Comparison of ENCODE assay signal across 17 cellular contexts in the genomic region with DNA sequence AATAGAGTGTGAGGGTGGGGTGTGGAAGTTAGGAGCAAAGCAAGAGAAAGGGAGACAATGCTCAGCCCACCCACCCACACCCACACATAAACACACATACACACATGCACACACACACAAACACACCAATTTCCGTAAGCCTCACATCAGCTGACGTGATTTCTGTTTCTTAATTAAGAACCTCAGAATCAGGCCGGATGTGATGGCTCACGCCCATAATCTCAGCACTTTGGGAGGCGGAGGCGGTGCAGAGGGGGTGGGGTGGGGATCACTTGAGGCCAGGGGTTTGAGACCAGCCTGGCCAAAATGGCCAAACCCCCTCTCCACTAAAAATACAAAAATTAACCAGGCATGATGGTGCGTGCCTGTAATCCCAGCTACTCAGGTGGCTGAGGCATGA.
"Had no signal": no experiment of that assay in that cellular context is flagged by ENCODE, and none has a peak within 500 bp of the region (broad histone marks: within the 10 kb centered on the region; RNA-seq: fewer than 3 reads in every experiment).

No MANE protein-coding gene starts in this region.

- H3K27ac ChIP-seq: body of pancreas, lower lobe of right lung, tibial artery had no signal

- H3K4me3 Mint-ChIP-seq: activated naive CD8-positive, alpha-beta T cell treated with anti-CD3 and anti-CD28 coated beads, Interleukin-2, amount 10 ng/mL, durations not matched to agents 7 days and 5 days; activated T-helper 1 cell treated with anti-CD3 and anti-CD28 coated beads, Interleukin-12 subunit alpha, Interleukin-12 subunit beta, Interleukin-2, Interleukin-4 antibody, amounts not matched to agents 30 ng/mL and 10 ng/mL and 1 ng/mL, durations not matched to agents 14 hours and 24 hours and 36 hours; dendritic cell treated with granulocyte-macrophage colony-stimulating factor and Interleukin-4, amounts not matched to agents 40 ng/mL and 50 ng/mL, for 4 days; mesothelial cell of epicardium; stimulated activated naive B cell treated with anti-CD40 and anti-IgM and Interleukin-4, amounts not matched to agents 10 μg/mL and 1 μg/mL and 100 μg/mL, for 72 hours had no signal

- DNase-seq: activated CD4-positive, alpha-beta T cell treated with anti-CD3 and anti-CD28 coated beads, Interleukin-2, amount 50 U/mL, for 4 hours; activated naive CD4-positive, alpha-beta T cell; activated naive CD8-positive, alpha-beta T cell treated with anti-CD3 and anti-CD28 coated beads, Interleukin-2, amount 10 ng/mL, durations not matched to agents 7 days and 5 days; activated T-cell treated with anti-CD3 and anti-CD28 coated beads for 4 hours; body of pancreas; effector memory CD4-positive, alpha-beta T cell; lower lobe of right lung; nephron progenitor cell; occipital lobe; posterior cingulate gyrus; retina; stimulated activated naive B cell treated with anti-CD40 and anti-IgM and Interleukin-4, amounts not matched to agents 10 μg/mL and 1 μg/mL and 100 μg/mL, for 72 hours; tibial artery had no signal

- ATAC-seq: body of pancreas; lower lobe of right lung; stimulated activated naive B cell treated with anti-CD40 and anti-IgM and Interleukin-4, amounts not matched to agents 10 μg/mL and 1 μg/mL and 100 μg/mL, for 72 hours had no signal

- H3K9me3 ChIP-seq: body of pancreas, lower lobe of right lung, tibial artery had no signal

- H3K27me3 ChIP-seq: body of pancreas, tibial artery had no signal

- H3K36me3 Mint-ChIP-seq: activated naive CD8-positive, alpha-beta T cell treated with anti-CD3 and anti-CD28 coated beads, Interleukin-2, amount 10 ng/mL, durations not matched to agents 7 days and 5 days; mesothelial cell of epicardium; stimulated activated naive B cell treated with anti-CD40 and anti-IgM and Interleukin-4, amounts not matched to agents 10 μg/mL and 1 μg/mL and 100 μg/mL, for 72 hours had no signal

- FAIRE-seq: TTC549 had no signal

- H3K9me3 Mint-ChIP-seq: activated naive CD8-positive, alpha-beta T cell treated with anti-CD3 and anti-CD28 coated beads, Interleukin-2, amount 10 ng/mL, durations not matched to agents 7 days and 5 days; activated T-helper 1 cell treated with anti-CD3 and anti-CD28 coated beads, Interleukin-12 subunit alpha, Interleukin-12 subunit beta, Interleukin-2, Interleukin-4 antibody, amounts not matched to agents 30 ng/mL and 10 ng/mL and 1 ng/mL, durations not matched to agents 14 hours and 24 hours and 36 hours; dendritic cell treated with granulocyte-macrophage colony-stimulating factor and Interleukin-4, amounts not matched to agents 40 ng/mL and 50 ng/mL, for 4 days; mesothelial cell of epicardium; stimulated activated naive B cell treated with anti-CD40 and anti-IgM and Interleukin-4, amounts not matched to agents 10 μg/mL and 1 μg/mL and 100 μg/mL, for 72 hours had no signal

- H3K27me3 Mint-ChIP-seq: stimulated activated naive B cell treated with anti-CD40 and anti-IgM and Interleukin-4, amounts not matched to agents 10 μg/mL and 1 μg/mL and 100 μg/mL, for 72 hours had no signal

- H3K36me3 ChIP-seq: lower lobe of right lung, tibial artery had no signal

- H3K4me3 ChIP-seq: body of pancreas, lower lobe of right lung, tibial artery had no signal

- H3K27ac Mint-ChIP-seq: activated naive CD8-positive, alpha-beta T cell treated with anti-CD3 and anti-CD28 coated beads, Interleukin-2, amount 10 ng/mL, durations not matched to agents 7 days and 5 days; activated T-helper 1 cell treated with anti-CD3 and anti-CD28 coated beads, Interleukin-12 subunit alpha, Interleukin-12 subunit beta, Interleukin-2, Interleukin-4 antibody, amounts not matched to agents 30 ng/mL and 10 ng/mL and 1 ng/mL, durations not matched to agents 14 hours and 24 hours and 36 hours; mesothelial cell of epicardium; nephron progenitor cell; stimulated activated naive B cell treated with anti-CD40 and anti-IgM and Interleukin-4, amounts not matched to agents 10 μg/mL and 1 μg/mL and 100 μg/mL, for 72 hours had no signal

- H3K4me1 Mint-ChIP-seq: activated naive CD8-positive, alpha-beta T cell treated with anti-CD3 and anti-CD28 coated beads, Interleukin-2, amount 10 ng/mL, durations not matched to agents 7 days and 5 days had no signal
